ENCODE assay signal across 15 cellular contexts in the genomic region with DNA sequence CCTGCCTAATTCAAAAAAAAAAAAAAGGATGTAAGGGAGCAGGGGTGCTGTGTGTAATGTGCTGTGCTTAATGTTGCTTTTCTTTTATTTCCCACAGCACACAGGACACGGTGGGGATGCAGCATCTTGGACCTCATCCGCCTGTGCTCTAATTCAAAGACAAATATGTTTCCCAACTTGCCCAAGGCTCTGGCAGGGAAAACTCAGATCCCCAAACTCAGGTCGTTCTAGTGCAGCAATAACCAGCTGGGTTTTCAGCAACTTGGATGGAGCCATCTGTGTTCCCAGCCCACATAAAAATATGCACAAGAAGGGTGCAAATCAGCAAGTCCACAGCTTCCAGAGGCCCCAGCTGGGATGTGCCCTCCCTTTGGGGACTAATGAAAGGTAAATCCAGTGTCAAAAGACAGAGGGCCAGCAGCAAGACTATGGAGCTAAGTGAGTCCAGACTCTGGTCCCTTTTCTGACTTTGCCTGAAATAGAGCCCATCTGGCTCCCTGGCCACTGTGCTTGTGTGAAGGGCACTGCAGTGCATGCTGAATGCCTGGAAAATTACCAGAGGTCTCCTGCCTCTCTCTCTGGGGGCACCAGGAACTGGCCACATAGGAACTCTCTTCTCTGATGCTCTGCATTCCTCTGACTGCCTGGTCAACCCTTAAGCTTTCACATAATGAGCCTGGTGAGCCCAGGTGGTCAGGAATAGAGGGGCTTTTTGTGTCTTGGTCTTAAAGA.
DNase-seq lines count a peak whose midpoint lies in the region; ATAC-seq, FAIRE-seq and TF ChIP-seq lines count a peak whose summit lies in the region.
"Had no signal": no experiment of that assay in that cellular context is flagged by ENCODE, and none has a peak within 500 bp of the region (broad histone marks: within the 10 kb centered on the region; RNA-seq: fewer than 3 reads in every experiment).

No MANE protein-coding gene starts in this region.

- H3K36me3 ChIP-seq in endothelial cell of umbilical vein (ENCODE audit: control insufficient read depth in 2 of 2, extremely low read depth in 1 of 2, insufficient read depth in 2 of 2, low read length in 2 of 2), result no peaks in the 10 kb centered on the region
- H3K36me3 ChIP-seq: Peyer's patch had no signal

- TF ChIP-seq POLR2A in endothelial cell of umbilical vein (IDR thresholded peaks at IDR 0.05; ENCODE audit: low read depth, low read length), result no peak

- DNase-seq in AG04450 (ENCODE audit: low read depth, low spot score), result no peak
- DNase-seq in M059J (ENCODE audit: low read depth), result peak; percentile 13
- peak; percentile 17 for DNase-seq in endothelial cell of umbilical vein (ENCODE audit: low read depth, low spot score)
- DNase-seq in middle frontal gyrus (ENCODE audit: extremely low spot score, low spot score), result peak; percentile 24
- DNase-seq in stimulated activated CD4-positive, alpha-beta T cell treated with anti-CD3 and anti-CD28 coated beads, Interleukin-2, amount 100 ng/mL, for 48 hours, result no peak
- no peak for DNase-seq in dedifferentiated amniotic fluid mesenchymal stem cell (ENCODE audit: extremely low spot score)
- no peak for DNase-seq in SKM-1 treated with dmso at 0.1 percent for 144 hours (lab: John Stamatoyannopoulos, UW; ENCODE audit: unreplicated experiment)
- DNase-seq: activated CD4-positive, alpha-beta memory T cell treated with anti-CD3 and anti-CD28 coated beads, Interleukin-2, amount 10 ng/mL, durations not matched to agents 7 days and 5 days; activated effector memory CD4-positive, alpha-beta T cell treated with anti-CD3 and anti-CD28 coated beads, Interleukin-2, amount 50 U/mL, for 16 hours; central memory CD4-positive, alpha-beta T cell; DND-41; Peyer's patch had no signal

- dilution Hi-C loops in endothelial cell of umbilical vein (cut with MboI; ENCODE audit: extremely low pct_ligation_motif_present, low sequenced_read_pairs), result no loop called here

- H2AFZ ChIP-seq in endothelial cell of umbilical vein (ENCODE audit: low read depth, low read length), result peak overlapping the region; percentile 32

- no peaks in the 10 kb centered on the region for H3K27me3 ChIP-seq in AG04450 (ENCODE audit: control insufficient read depth, insufficient read depth, low read length)
- H3K27me3 ChIP-seq in endothelial cell of umbilical vein (ENCODE audit: control insufficient read depth in 2 of 2, insufficient read depth in 2 of 2, low read length in 2 of 2), result no peaks in the 10 kb centered on the region
- H3K27me3 ChIP-seq: Peyer's patch had no signal

- H3K4me3 ChIP-seq in AG04450 (ENCODE audit: low read depth, low read length), result no peak overlapping the region
- no peak overlapping the region for H3K4me3 ChIP-seq in endothelial cell of umbilical vein (replicated peaks in 1 of 3; ENCODE audit: insufficient read depth in 1 of 3, low read depth in 1 of 3, low read length in 3 of 3)
- H3K4me3 ChIP-seq: K562, Peyer's patch had no signal

- H3K9ac ChIP-seq in endothelial cell of umbilical vein (replicated peaks; ENCODE audit: extremely low read depth, insufficient read depth, low read length), result no peak overlapping the region

- CTCF ChIA-PET in AG04450 (lab: Charles Lee) (no interaction called here), endothelial cell of umbilical vein (lab: Charles Lee) (no interaction called here)

- H3K27ac ChIP-seq in AG04450 (ENCODE audit: low read depth, low read length), result peak overlapping the region; percentile 62
- H3K27ac ChIP-seq in endothelial cell of umbilical vein (ENCODE audit: insufficient read depth, low read depth, low read length), result no peak overlapping the region
- H3K27ac ChIP-seq: epithelial cell of prostate, Peyer's patch had no signal

- no peaks in the 10 kb centered on the region for H3K79me2 ChIP-seq in endothelial cell of umbilical vein (ENCODE audit: control insufficient read depth, insufficient read depth, low read length)

- no peak overlapping the region for H3K4me2 ChIP-seq in endothelial cell of umbilical vein (ENCODE audit: insufficient read depth, low read length)

- H4K20me1 ChIP-seq in endothelial cell of umbilical vein (replicated peaks; ENCODE audit: control insufficient read depth, extremely low read depth, insufficient read depth, low read length), result no peaks in the 10 kb centered on the region

- H3K9me3 ChIP-seq in AG04450 (ENCODE audit: control insufficient read depth, insufficient read depth, low read length) (no peaks in the 10 kb centered on the region), endothelial cell of umbilical vein (replicated peaks; ENCODE audit: control insufficient read depth, insufficient read depth, low read length) (no peaks in the 10 kb centered on the region)
- H3K9me3 ChIP-seq: Peyer's patch had no signal

- no TSS peak for BruUV-seq in endothelial cell of umbilical vein (replicated peaks; lab: Mats Ljungman, UMichigan)

- H3K4me1 ChIP-seq in endothelial cell of umbilical vein (ENCODE audit: control insufficient read depth, extremely low read depth, insufficient read depth, low read length), result peaks cover 35% of the 10 kb centered on the region

- no peak for FAIRE-seq in endothelial cell of umbilical vein (lab: Jason Lieb, UNC)
- FAIRE-seq: K562 had no signal

- POLR2A ChIA-PET in AG04450 (lab: Yijun Ruan, JAX), result no interaction called here
- POLR2A ChIA-PET in endothelial cell of umbilical vein (lab: Charles Lee), result no interaction called here

- H3K9me1 ChIP-seq in endothelial cell of umbilical vein (replicated peaks; ENCODE audit: control insufficient read depth, extremely low read depth, insufficient read depth, low read length), result no peaks in the 10 kb centered on the region

- TF ChIP-seq CTCF in AG04450 (IDR thresholded peaks at IDR 0.05; ENCODE audit: low read depth, low read length) (no peak), endothelial cell of umbilical vein (IDR thresholded peaks at IDR 0.05; ENCODE audit: extremely low read depth in 1 of 2, insufficient read depth in 1 of 2, low read depth in 1 of 2, low read length in 2 of 2) (no peak)

- no peak for ATAC-seq in HG02623 (IDR thresholded peaks at IDR 0.05; ENCODE audit: unreplicated experiment)
- ATAC-seq: K562 had no signal

- intact Hi-C loops in endothelial cell of umbilical vein (cut with micrococcal nuclease), result no loop called here

TF ChIP-seq in endothelial cell of umbilical vein, 7 proteins besides CTCF, POLR2A, EP300 and RAD21:
- TF ChIP-seq FOS (IDR thresholded peaks at IDR 0.05; ENCODE audit: borderline replicate concordance, insufficient read depth, low read length) (no peak), POLR2AphosphoS5 (IDR thresholded peaks at IDR 0.05; ENCODE audit: insufficient read depth, low read depth, low read length) (no peak), JUN (IDR thresholded peaks at IDR 0.05; ENCODE audit: borderline replicate concordance, insufficient read depth, insufficient read length, low read depth) (no peak), MYC (IDR thresholded peaks at IDR 0.05; ENCODE audit: low read depth, low read length) (no peak), EZH2 (IDR thresholded peaks at IDR 0.05; ENCODE audit: borderline replicate concordance, low read depth, low read length, severe bottlenecking) (no peak), GATA2 (IDR thresholded peaks at IDR 0.05; ENCODE audit: insufficient read depth, insufficient read length, low read depth, low read length) (no peak)
- TF ChIP-seq, protein P1, sequence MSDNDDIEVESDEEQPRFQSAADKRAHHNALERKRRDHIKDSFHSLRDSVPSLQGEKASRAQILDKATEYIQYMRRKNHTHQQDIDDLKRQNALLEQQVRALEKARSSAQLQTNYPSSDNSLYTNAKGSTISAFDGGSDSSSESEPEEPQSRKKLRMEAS (IDR thresholded peaks at IDR 0.05; ENCODE audit: insufficient read depth, insufficient read length), result no peak

Comparison
In these comparisons a context has a peak if more than half of its experiments do, and no peak if none do; other contexts are left out.
1. DNase-seq: peak in M059J (single experiment), endothelial cell of umbilical vein (single experiment) and middle frontal gyrus (single experiment); none in AG04450 (single experiment), stimulated activated CD4-positive, alpha-beta T cell treated with anti-CD3 and anti-CD28 coated beads, Interleukin-2, amount 100 ng/mL, for 48 hours (0 of 2), dedifferentiated amniotic fluid mesenchymal stem cell (single experiment) and SKM-1 treated with dmso at 0.1 percent for 144 hours (single experiment).